In the genomic region with DNA sequence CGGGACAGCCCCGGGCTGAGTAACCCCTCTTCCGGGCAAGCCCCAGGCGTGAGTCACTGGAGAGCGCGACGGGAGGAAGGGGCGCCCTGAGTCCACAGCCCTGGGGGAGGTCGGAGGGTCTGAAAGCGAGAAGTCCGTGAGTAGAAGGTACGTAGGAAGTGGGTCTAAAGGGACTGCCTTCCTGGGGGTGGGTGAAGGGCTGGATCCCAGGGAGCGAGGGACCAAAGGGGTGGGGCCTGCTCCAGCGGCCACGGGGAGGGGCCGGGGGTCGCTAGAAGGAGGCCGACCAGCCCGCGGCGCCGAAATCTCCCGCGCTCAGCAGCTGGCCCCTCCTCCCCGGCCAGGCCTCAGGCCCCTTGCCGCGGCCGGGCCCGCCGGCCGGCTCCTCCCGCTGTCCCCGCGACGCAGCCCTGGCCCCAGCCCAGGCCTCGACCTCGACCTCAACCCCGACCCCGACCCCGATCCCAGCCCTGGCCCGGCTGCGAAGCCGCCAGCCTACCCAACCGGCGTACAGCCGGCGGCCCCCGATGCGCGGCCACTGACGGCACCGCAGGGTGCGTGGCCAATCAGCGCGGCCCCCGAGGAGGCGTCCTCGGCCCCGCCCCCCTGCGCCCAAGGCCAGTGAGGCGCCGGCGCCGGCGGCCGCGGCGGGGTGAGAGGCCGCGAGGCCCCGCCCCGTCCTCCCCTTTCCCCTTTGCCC, we compare ENCODE assay signal across 8 cellular contexts. TPM values are rescaled to one million over a fixed set of nuclear protein-coding genes. Genes with fewer than 3 reads are reported as not detected.
DNase-seq lines count a peak whose midpoint lies in the region; ATAC-seq and TF ChIP-seq lines count a peak whose summit lies in the region.

No MANE protein-coding gene starts in this region.

- peaks cover 0 to 4% of the 10 kb centered on the region in 2 donors for H3K27me3 Mint-ChIP-seq in natural killer cell treated with Interleukin-12 subunit alpha and Interleukin-12 subunit beta and Interleukin-15 and Interleukin-18, amount 100 ng/mL, for 72 hours

- no peak for TF ChIP-seq CTCF in LNCaP clone FGC (IDR thresholded peaks at IDR 0.05; ENCODE audit: control insufficient read depth, extremely low read depth, insufficient read depth)
- TF ChIP-seq CTCF in fibroblast of the aortic adventitia (IDR thresholded peaks at IDR 0.05; ENCODE audit: insufficient read depth, low read length), result no peak

- no peaks in the 10 kb centered on the region for H3K9me3 Mint-ChIP-seq in natural killer cell treated with Interleukin-12 subunit alpha and Interleukin-12 subunit beta and Interleukin-15 and Interleukin-18, amount 100 ng/mL, for 72 hours

- no peaks in the 10 kb centered on the region for H3K36me3 Mint-ChIP-seq in natural killer cell treated with Interleukin-12 subunit alpha and Interleukin-12 subunit beta and Interleukin-15 and Interleukin-18, amount 100 ng/mL, for 72 hours

- peak overlapping the region; percentile 97 to 98 for H3K27ac Mint-ChIP-seq in natural killer cell treated with Interleukin-12 subunit alpha and Interleukin-12 subunit beta and Interleukin-15 and Interleukin-18, amount 100 ng/mL, for 72 hours

- peak; percentile 95 to 96 for ATAC-seq in natural killer cell treated with Interleukin-12 subunit alpha and Interleukin-12 subunit beta and Interleukin-15 and Interleukin-18, amount 100 ng/mL, for 72 hours
- ATAC-seq in stimulated activated naive CD8-positive, alpha-beta T cell treated with anti-CD3 and anti-CD28 coated beads, Interleukin-15, Interleukin-2, amounts not matched to agents 100 U/mL and 50 U/mL, for 24 hours, result peak; percentile 92

- H3K4me3 Mint-ChIP-seq in natural killer cell treated with Interleukin-12 subunit alpha and Interleukin-12 subunit beta and Interleukin-15 and Interleukin-18, amount 100 ng/mL, for 72 hours, result peak overlapping the region; percentile 99

- H3K4me1 Mint-ChIP-seq in natural killer cell treated with Interleukin-12 subunit alpha and Interleukin-12 subunit beta and Interleukin-15 and Interleukin-18, amount 100 ng/mL, for 72 hours (ENCODE audit: low read depth in 2 of 2), result peaks cover 16 to 20% of the 10 kb centered on the region in 2 donors

- H3K4me3 ChIP-seq in LNCaP clone FGC (ENCODE audit: low read depth, low read length), result peak overlapping the region; percentile 70
- H3K4me3 ChIP-seq in fibroblast of the aortic adventitia (ENCODE audit: low read depth, low read length), result peak overlapping the region; percentile 85

- peak; percentile 92 for DNase-seq in ELR (ENCODE audit: low read depth)
- DNase-seq in H4 (ENCODE audit: low spot score), result peak; percentile 64
- DNase-seq in LNCaP clone FGC (ENCODE audit: low read depth), result no peak
- DNase-seq in RPMI8226, result peak; percentile 94
- DNase-seq in activated effector memory CD4-positive, alpha-beta T cell treated with Interleukin-2 at 50 U/mL for 16 hours, result peak; percentile 86
- peak; percentile 68 for DNase-seq in fibroblast of the aortic adventitia (ENCODE audit: low read depth)
- peak; percentile 94 for DNase-seq in natural killer cell treated with Interleukin-12 subunit alpha and Interleukin-12 subunit beta and Interleukin-15 and Interleukin-18, amount 100 ng/mL, for 72 hours (ENCODE audit: low spot score)
- DNase-seq in stimulated activated naive CD8-positive, alpha-beta T cell treated with anti-CD3 and anti-CD28 coated beads, Interleukin-15, Interleukin-2, amounts not matched to agents 100 U/mL and 50 U/mL, for 24 hours, result peak; percentile 93

RNA-seq across cellular contexts. Expression of gene IPO5, which starts 22.5 kb away (rescaled TPM):
- total RNA-seq in H4 (2014; rRNA removed; shearing (Covaris generic)), result 65.3 and 88.4 TPM in 2 replicates
- 212 and 286 TPM in 2 replicates for total RNA-seq in fibroblast of the aortic adventitia (ENCODE audit: low replicate concordance)
- 100 to 1,000 TPM; 138 to 295 TPM for total RNA-seq in natural killer cell treated with Interleukin-12 subunit alpha and Interleukin-12 subunit beta and Interleukin-15 and Interleukin-18, amount 100 ng/mL, for 72 hours
